Comparison of ENCODE assay signal across 24 cellular contexts in the genomic region with DNA sequence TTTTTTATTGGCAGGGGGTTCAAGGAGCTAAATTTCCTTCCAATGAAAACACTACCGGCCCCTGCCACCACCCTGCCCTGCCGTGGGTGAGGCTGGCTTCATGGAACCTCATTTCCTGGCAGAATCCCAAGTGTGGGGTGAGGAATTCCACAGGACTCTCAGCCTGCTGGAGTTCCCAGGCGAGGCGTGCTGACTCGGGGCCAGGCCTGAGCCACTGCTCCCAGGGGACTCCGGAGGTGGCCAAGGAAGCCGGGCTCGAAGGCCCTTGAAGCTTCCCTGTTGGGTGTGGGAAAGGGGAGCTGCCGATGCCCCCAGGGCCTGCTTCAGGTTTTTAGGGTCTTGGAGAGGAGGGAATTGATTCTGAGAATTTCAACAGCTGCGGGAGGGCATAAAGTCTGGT.
DNase-seq lines count a peak whose midpoint lies in the region; ATAC-seq, FAIRE-seq and TF ChIP-seq lines count a peak whose summit lies in the region.
"Had no signal": no experiment of that assay in that cellular context is flagged by ENCODE, and none has a peak within 500 bp of the region (broad histone marks: within the 10 kb centered on the region; RNA-seq: fewer than 3 reads in every experiment).

No MANE protein-coding gene starts in this region.

- H3K9me3 ChIP-seq in HEK293 (ENCODE audit: control insufficient read depth, insufficient read depth, low read depth, low read length): no peaks in the 10 kb centered on the region
- H3K9me3 ChIP-seq in pancreas: no peaks in the 10 kb centered on the region

- peak; percentile 0 for DNase-seq in NCI-H69 (lab: John Stamatoyannopoulos, UW)
- peak; percentile 89 for DNase-seq in coronary artery (ENCODE audit: low spot score)
- peak in 3 of 6 donors; percentile 47 to 72 (median 49) for DNase-seq in pancreas
- DNase-seq in activated T-cell treated with anti-CD3 and anti-CD28 coated beads for 4 hours: no peak
- no peak for DNase-seq in type B pancreatic cell (ENCODE audit: extremely low spot score, unreplicated experiment)
- DNase-seq in COLO829 (ENCODE audit: low spot score): no peak
- no peak for DNase-seq in NCI-H510A treated with DMSO at 0.1 percent for 48 hours (lab: John Stamatoyannopoulos, UW)
- DNase-seq: ACHN; C1 segment of cervical spinal cord; CD8-positive, alpha-beta memory T cell; KG1; NCI-H1436; NCI-H2029; NCI-H345; NCI-H526; NK-92 treated with Interleukin-12 subunit alpha and Interleukin-12 subunit beta, amount 100 ng/mL, for 24 hours; OCI-M1; SHP77 treated with DMSO at 0.1 percent for 48 hours had no signal

- no peak overlapping the region for H3K4me3 Mint-ChIP-seq in type B pancreatic cell
- H3K4me3 Mint-ChIP-seq: CD8-positive, alpha-beta memory T cell had no signal

- H3K36me3 ChIP-seq in HEK293 (ENCODE audit: control insufficient read depth in 2 of 2, insufficient read depth in 1 of 2, low read length in 2 of 2) (no peaks in the 10 kb centered on the region), pancreas (no peaks in the 10 kb centered on the region)

- H3K27me3 ChIP-seq in pancreas: no peaks in the 10 kb centered on the region

- CTCF ChIA-PET in HEK293 (lab: Yijun Ruan, JAX): no interaction called here

- intact Hi-C loops in pancreas (cut with DNase I): no loop called here

- no peaks in the 10 kb centered on the region for H3K4me1 Mint-ChIP-seq in type B pancreatic cell (ENCODE audit: unreplicated experiment)
- H3K4me1 Mint-ChIP-seq: CD8-positive, alpha-beta memory T cell had no signal

- H3K9me3 Mint-ChIP-seq in type B pancreatic cell: no peaks in the 10 kb centered on the region
- H3K9me3 Mint-ChIP-seq: CD8-positive, alpha-beta memory T cell had no signal

- ATAC-seq in pancreas: peak; percentile 33 to 66 (median 60)
- ATAC-seq: SK-N-SH treated with all-trans-retinoic acid at 6 μM for 48 hours had no signal

- H3K27me3 Mint-ChIP-seq in type B pancreatic cell: no peaks in the 10 kb centered on the region

- H3K36me3 Mint-ChIP-seq in type B pancreatic cell: no peaks in the 10 kb centered on the region
- H3K36me3 Mint-ChIP-seq: CD8-positive, alpha-beta memory T cell had no signal

- FAIRE-seq in pancreas (lab: Jason Lieb, UNC): no peak
- FAIRE-seq: D721Med, GM12891, GM18507, H1 had no signal

- WGBS in pancreas, 2 donors: 30 to 34% methylated on average over 10 of the region's 10 CpGs

- H3K4me3 ChIP-seq in HEK293 (ENCODE audit: low read depth, low read length) (no peak overlapping the region), coronary artery (no peak overlapping the region), pancreas (no peak overlapping the region)

- no peak overlapping the region for H3K27ac Mint-ChIP-seq in type B pancreatic cell
- H3K27ac Mint-ChIP-seq: CD8-positive, alpha-beta memory T cell had no signal

- H3K4me1 ChIP-seq in HEK293 (ENCODE audit: control insufficient read depth, insufficient read depth, low read length) (no peaks in the 10 kb centered on the region), pancreas (peaks cover 0 to 3% (median 0%) of the 10 kb centered on the region in 3 donors)

- POLR2A ChIA-PET in HEK293 (lab: Yijun Ruan, JAX): no interaction called here

- H3K27ac ChIP-seq in HEK293 (ENCODE audit: extremely low read depth, low read depth, low read length): no peak overlapping the region
- H3K27ac ChIP-seq in coronary artery: peak overlapping the region; percentile 88 to 92
- H3K27ac ChIP-seq in pancreas: no peak overlapping the region

- no peak for TF ChIP-seq CTCF in HEK293 (tag by site-specific recombination; IDR thresholded peaks at IDR 0.05)
- no peak for TF ChIP-seq CTCF in coronary artery (IDR thresholded peaks at IDR 0.05)
- no peak for TF ChIP-seq CTCF in pancreas (IDR thresholded peaks at IDR 0.05)
- no peak for TF ChIP-seq CTCF in type B pancreatic cell (conservative IDR thresholded peaks at IDR 0.05)

TF ChIP-seq in HEK293, 187 proteins besides CTCF, POLR2A, EP300 and RAD21:
- 0 out of 2 replicates have a peak, but pooled peaks have one; percentile 14 for TF ChIP-seq EGR2 (tag by site-specific recombination; IDR thresholded peaks at IDR 0.05; ENCODE audit: low read depth)
- TF ChIP-seq ZNF544 (tag by site-specific recombination; IDR thresholded peaks at IDR 0.05): no peak
- peak; percentile 48 for TF ChIP-seq ZFHX2 (tag by site-specific recombination; conservative IDR thresholded peaks at IDR 0.05)
- TF ChIP-seq, protein P1, sequence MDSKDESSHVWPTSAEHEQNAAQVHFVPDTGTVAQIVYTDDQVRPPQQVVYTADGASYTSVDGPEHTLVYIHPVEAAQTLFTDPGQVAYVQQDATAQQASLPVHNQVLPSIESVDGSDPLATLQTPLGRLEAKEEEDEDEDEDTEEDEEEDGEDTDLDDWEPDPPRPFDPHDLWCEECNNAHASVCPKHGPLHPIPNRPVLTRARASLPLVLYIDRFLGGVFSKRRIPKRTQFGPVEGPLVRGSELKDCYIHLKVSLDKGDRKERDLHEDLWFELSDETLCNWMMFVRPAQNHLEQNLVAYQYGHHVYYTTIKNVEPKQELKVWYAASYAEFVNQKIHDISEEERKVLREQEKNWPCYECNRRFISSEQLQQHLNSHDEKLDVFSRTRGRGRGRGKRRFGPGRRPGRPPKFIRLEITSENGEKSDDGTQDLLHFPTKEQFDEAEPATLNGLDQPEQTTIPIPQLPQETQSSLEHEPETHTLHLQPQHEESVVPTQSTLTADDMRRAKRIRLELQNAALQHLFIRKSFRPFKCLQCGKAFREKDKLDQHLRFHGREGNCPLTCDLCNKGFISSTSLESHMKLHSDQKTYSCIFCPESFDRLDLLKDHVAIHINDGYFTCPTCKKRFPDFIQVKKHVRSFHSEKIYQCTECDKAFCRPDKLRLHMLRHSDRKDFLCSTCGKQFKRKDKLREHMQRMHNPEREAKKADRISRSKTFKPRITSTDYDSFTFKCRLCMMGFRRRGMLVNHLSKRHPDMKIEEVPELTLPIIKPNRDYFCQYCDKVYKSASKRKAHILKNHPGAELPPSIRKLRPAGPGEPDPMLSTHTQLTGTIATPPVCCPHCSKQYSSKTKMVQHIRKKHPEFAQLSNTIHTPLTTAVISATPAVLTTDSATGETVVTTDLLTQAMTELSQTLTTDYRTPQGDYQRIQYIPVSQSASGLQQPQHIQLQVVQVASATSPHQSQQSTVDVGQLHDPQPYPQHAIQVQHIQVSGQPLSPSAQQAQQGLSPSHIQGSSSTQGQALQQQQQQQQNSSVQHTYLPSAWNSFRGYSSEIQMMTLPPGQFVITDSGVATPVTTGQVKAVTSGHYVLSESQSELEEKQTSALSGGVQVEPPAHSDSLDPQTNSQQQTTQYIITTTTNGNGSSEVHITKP (tag by site-specific recombination; IDR thresholded peaks at IDR 0.05): peak; percentile 85
- no peak for TF ChIP-seq ZFP41 (tag by site-specific recombination; IDR thresholded peaks at IDR 0.05; ENCODE audit: borderline replicate concordance)
- peak; percentile 57 for TF ChIP-seq ZIC2 (tag by site-specific recombination; IDR thresholded peaks at IDR 0.05)
TF ChIP-seq in HEK293: peak in this region for 4.

Comparison
In these comparisons a context has a peak if more than half of its experiments do, and no peak if none do; other contexts are left out.
1. H3K27ac ChIP-seq: peak in coronary artery (2 of 2); none in HEK293 (single experiment) and pancreas (0 of 4).
2. DNase-seq: peak in NCI-H69 (single experiment) and coronary artery (single experiment); none in activated T-cell treated with anti-CD3 and anti-CD28 coated beads for 4 hours (single experiment), type B pancreatic cell (single experiment), COLO829 (single experiment) and NCI-H510A treated with DMSO at 0.1 percent for 48 hours (single experiment).